ENCODE assay signal across 22 cellular contexts in the genomic region with DNA sequence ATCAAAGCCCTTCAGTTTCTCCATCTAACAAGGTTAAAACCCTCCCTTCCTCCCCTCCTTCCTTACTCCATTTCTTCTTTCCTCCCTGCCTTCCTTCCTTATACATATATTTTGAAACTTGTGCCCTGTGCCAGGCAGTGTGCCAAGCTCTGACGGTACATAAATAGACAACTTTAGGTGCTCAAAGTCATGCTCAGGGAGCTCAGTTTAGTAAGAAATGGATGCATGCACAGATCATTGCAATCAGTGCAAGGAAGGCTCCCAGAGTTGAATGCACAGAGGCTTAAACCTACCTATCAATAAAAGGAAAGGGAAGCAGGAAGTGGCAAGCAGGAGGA. TPM values are rescaled to one million over a fixed set of nuclear protein-coding genes. Genes with fewer than 3 reads are reported as not detected.
A peak's percentile ranks its signal among the peaks of the same experiment; 100 is the strongest.
DNase-seq lines count a peak whose midpoint lies in the region; ATAC-seq, FAIRE-seq and TF ChIP-seq lines count a peak whose summit lies in the region.
"Had no signal": no experiment of that assay in that cellular context is flagged by ENCODE, and none has a peak within 500 bp of the region (broad histone marks: within the 10 kb centered on the region; RNA-seq: fewer than 3 reads in every experiment).

No MANE protein-coding gene starts in this region.

- peaks cover 8 to 10% of the 10 kb centered on the region in 2 donors for H3K27me3 Mint-ChIP-seq in stimulated activated naive B cell treated with anti-CD40 and anti-IgM and Interleukin-4, amounts not matched to agents 10 μg/mL and 1 μg/mL and 100 μg/mL, for 72 hours
- no peaks in the 10 kb centered on the region for H3K27me3 Mint-ChIP-seq in WTC11 (ENCODE audit: low read depth)

- H3K27me3 ChIP-seq in right atrium auricular region (no peaks in the 10 kb centered on the region), HepG2 (ENCODE audit: control insufficient read depth in 1 of 2, insufficient read depth in 2 of 2, low read length in 2 of 2) (no peaks in the 10 kb centered on the region; a peak in 1 of 5 replicates), skeletal muscle satellite cell (ENCODE audit: control insufficient read depth, insufficient read depth, low read length) (no peaks in the 10 kb centered on the region)

- peak overlapping the region; percentile 52 to 77 for H3K27ac ChIP-seq in right atrium auricular region
- H3K27ac ChIP-seq in HepG2 (ENCODE audit: extremely low read length, insufficient read depth, low read length) = peak overlapping the region; percentile 94

- H4K20me1 ChIP-seq in HepG2 (ENCODE audit: insufficient read depth, low read length) = no peaks in the 10 kb centered on the region

- peaks cover 0 to 57% of the 10 kb centered on the region in 2 donors for H3K4me1 ChIP-seq in right atrium auricular region
- H3K4me1 ChIP-seq in HepG2 (ENCODE audit: insufficient read depth, low read length) = peaks cover 55% of the 10 kb centered on the region
- H3K4me1 ChIP-seq in skeletal muscle satellite cell (ENCODE audit: control insufficient read depth, insufficient read depth, low read length) = peaks cover 28% of the 10 kb centered on the region

- POLR2A ChIA-PET in HepG2 (lab: Yijun Ruan, JAX) = interaction anchor here (0.7 to 5.2 kb wide), 18 partner anchors 13 to 1396 kb away, joined by 3 to 287 read pairs (median 4); a partner anchor contains a TSS
- POLR2A ChIA-PET in WTC11 (lab: Charles Lee) = no interaction called here

- ATAC-seq in Right ventricle myocardium inferior = no peak
- peak; percentile 11 for ATAC-seq in HepG2
- no peak for ATAC-seq in stimulated activated naive B cell treated with anti-CD40 and anti-IgM and Interleukin-4, amounts not matched to agents 10 μg/mL and 1 μg/mL and 100 μg/mL, for 72 hours (replicated peaks)
- ATAC-seq in WTC11 = no peak
- ATAC-seq: CD8-positive, alpha-beta T cell had no signal

- intact Hi-C loops in Right ventricle myocardium inferior (cut with DNase I) (loop anchor here (2.0 kb wide), 1 partner anchor 13 kb away; a partner anchor contains a TSS), HepG2 (cut with micrococcal nuclease; ENCODE audit: unreplicated experiment) (loop anchor here (1.0 to 5.0 kb wide), 5 partner anchors 13 to 155 kb away; a partner anchor contains a TSS)

- TF ChIP-seq CTCF in right atrium auricular region (IDR thresholded peaks at IDR 0.05) (no peak), HepG2 (CRISPR knock-in tag; IDR thresholded peaks at IDR 0.05) (no peak), WTC11 (IDR thresholded peaks at IDR 0.05) (no peak)

- BruUV-seq in HepG2 (replicated peaks; lab: Mats Ljungman, UMichigan) = no TSS peak

- H3K4me3 Mint-ChIP-seq in stimulated activated naive B cell treated with anti-CD40 and anti-IgM and Interleukin-4, amounts not matched to agents 10 μg/mL and 1 μg/mL and 100 μg/mL, for 72 hours = no peak overlapping the region
- no peak overlapping the region for H3K4me3 Mint-ChIP-seq in WTC11
- H3K4me3 Mint-ChIP-seq: activated CD4-positive, alpha-beta T cell treated with anti-CD3 and anti-CD28 coated beads, Interleukin-2, amount 10 ng/mL, durations not matched to agents 24 days and 14 days; CD8-positive, alpha-beta T cell; immature natural killer cell had no signal

- no peak overlapping the region for H2AFZ ChIP-seq in HepG2 (ENCODE audit: low read length)

- TF ChIP-seq POLR2A in HepG2 (IDR thresholded peaks at IDR 0.05; ENCODE audit: insufficient read depth in 1 of 2, low read depth in 2 of 2, low read length in 2 of 2) (no peak), GM12891 (IDR thresholded peaks at IDR 0.05; ENCODE audit: low read depth, low read length) (no peak)

- CTCF ChIA-PET in HepG2 (lab: Yijun Ruan, JAX; ENCODE audit: low intra/inter-chr PET ratio, low total read pairs) (no interaction called here), WTC11 (lab: Charles Lee) (interaction anchor here (1.1 kb wide), 1 partner anchor 14 kb away, joined by 4 read pairs; a partner anchor contains a TSS)

- FAIRE-seq in HepG2 (lab: Jason Lieb, UNC) = no peak
- FAIRE-seq in GM12891 (lab: Jason Lieb, UNC) = no peak
- FAIRE-seq: GM18507, small intestine had no signal

- no peak for TF ChIP-seq RAD21 in HepG2 (CRISPR knock-in tag; IDR thresholded peaks at IDR 0.05)

- H3K36me3 ChIP-seq in right atrium auricular region (peaks cover 15% of the 10 kb centered on the region), HepG2 (replicated peaks in 1 of 2; ENCODE audit: control insufficient read depth in 1 of 2, insufficient read depth in 2 of 2, low read length in 2 of 2) (peaks cover 0 to 10% of the 10 kb centered on the region in 2 experiments; a peak in 2 of 5 replicates), skeletal muscle satellite cell (ENCODE audit: insufficient read depth, low read length) (no peaks in the 10 kb centered on the region)

- H3K36me3 Mint-ChIP-seq in stimulated activated naive B cell treated with anti-CD40 and anti-IgM and Interleukin-4, amounts not matched to agents 10 μg/mL and 1 μg/mL and 100 μg/mL, for 72 hours = no peaks in the 10 kb centered on the region
- H3K36me3 Mint-ChIP-seq in WTC11 = 0 out of 2 replicates have a peak, but pooled peaks cover 4% of the 10 kb centered on the region
- H3K36me3 Mint-ChIP-seq: CD8-positive, alpha-beta T cell had no signal

- H3K4me1 Mint-ChIP-seq in stimulated activated naive B cell treated with anti-CD40 and anti-IgM and Interleukin-4, amounts not matched to agents 10 μg/mL and 1 μg/mL and 100 μg/mL, for 72 hours = no peaks in the 10 kb centered on the region
- peaks cover 32% of the 10 kb centered on the region for H3K4me1 Mint-ChIP-seq in WTC11
- H3K4me1 Mint-ChIP-seq: activated CD4-positive, alpha-beta T cell treated with anti-CD3 and anti-CD28 coated beads, Interleukin-2, amount 10 ng/mL, durations not matched to agents 24 days and 14 days; immature natural killer cell had no signal

- H3K79me2 ChIP-seq in HepG2 (ENCODE audit: insufficient read depth, low read length) = peaks cover 6% of the 10 kb centered on the region

- WGBS in HepG2 (ENCODE audit: low lambda C conversion rate) = 4% methylated on average over 1 of the region's 1 CpG

- H3K9me3 ChIP-seq in right atrium auricular region (no peaks in the 10 kb centered on the region), HepG2 (ENCODE audit: low read length) (no peaks in the 10 kb centered on the region), skeletal muscle satellite cell (replicated peaks; ENCODE audit: low read length) (no peaks in the 10 kb centered on the region)

- TF ChIP-seq EP300 in HepG2 (IDR thresholded peaks at IDR 0.05; ENCODE audit: low read depth in 2 of 2, low read length in 2 of 2) (no peak), HepG2 (CRISPR knock-in tag; IDR thresholded peaks at IDR 0.05; ENCODE audit: borderline replicate concordance) (no peak)

- peak overlapping the region; percentile 99 for H3K4me2 ChIP-seq in HepG2 (ENCODE audit: low read depth, low read length)
- H3K4me2 ChIP-seq in skeletal muscle satellite cell (ENCODE audit: low read length) = peak overlapping the region; percentile 10

- DNase-seq in right atrium auricular region (ENCODE audit: low spot score) (no peak), Right ventricle myocardium inferior (ENCODE audit: missing footprints) (no peak), HepG2 (ENCODE audit: low spot score) (no peak), NK-92 (lab: John Stamatoyannopoulos, UW; ENCODE audit: unreplicated experiment) (no peak), GM12891 (ENCODE audit: insufficient read length, low spot score) (no peak), WTC11 (ENCODE audit: low spot score) (no peak)
- no peak for DNase-seq in stimulated activated naive B cell treated with anti-CD40 and anti-IgM and Interleukin-4, amounts not matched to agents 10 μg/mL and 1 μg/mL and 100 μg/mL, for 72 hours
- DNase-seq: activated CD4-positive, alpha-beta T cell treated with anti-CD3 and anti-CD28 coated beads, Interleukin-2, amount 10 ng/mL, durations not matched to agents 24 days and 14 days; activated CD8-positive, alpha-beta memory T cell treated with anti-CD3 and anti-CD28 coated beads, Interleukin-2, amount 50 U/mL, for 4 hours; activated gamma-delta T cell; CD8-positive, alpha-beta T cell; DMS79; foreskin melanocyte; immature natural killer cell; KBM-7; NCI-H1092; NCI-H2107; NCI-H524 treated with DMSO at 0.1 percent for 48 hours; T1000 had no signal

- H3K4me3 ChIP-seq in right atrium auricular region (no peak overlapping the region), HepG2 (replicated peaks in 1 of 3; ENCODE audit: insufficient read depth in 1 of 3, low read depth in 2 of 3, low read length in 3 of 3) (peak overlapping the region; percentile 16 to 71 (median 34); a peak in 3 of 6 replicates), skeletal muscle satellite cell (ENCODE audit: low read length) (no peak overlapping the region)

- H3K9me3 Mint-ChIP-seq in stimulated activated naive B cell treated with anti-CD40 and anti-IgM and Interleukin-4, amounts not matched to agents 10 μg/mL and 1 μg/mL and 100 μg/mL, for 72 hours = no peaks in the 10 kb centered on the region
- no peaks in the 10 kb centered on the region for H3K9me3 Mint-ChIP-seq in WTC11
- H3K9me3 Mint-ChIP-seq: activated CD4-positive, alpha-beta T cell treated with anti-CD3 and anti-CD28 coated beads, Interleukin-2, amount 10 ng/mL, durations not matched to agents 24 days and 14 days; CD8-positive, alpha-beta T cell; immature natural killer cell had no signal

- H3K9ac ChIP-seq in HepG2 (ENCODE audit: insufficient read depth, low read depth, low read length) = peak overlapping the region; percentile 49
- H3K9ac ChIP-seq in skeletal muscle satellite cell (ENCODE audit: low read depth, low read length) = no peak overlapping the region

- in situ Hi-C loops in HepG2 (cut with HindIII; ENCODE audit: extremely low pct_ligation_motif_present, low pct_unique_long_range_greater_than_20kb) = no loop called here

- H3K27ac Mint-ChIP-seq in stimulated activated naive B cell treated with anti-CD40 and anti-IgM and Interleukin-4, amounts not matched to agents 10 μg/mL and 1 μg/mL and 100 μg/mL, for 72 hours = no peak overlapping the region
- no peak overlapping the region for H3K27ac Mint-ChIP-seq in WTC11
- H3K27ac Mint-ChIP-seq: activated CD4-positive, alpha-beta T cell treated with anti-CD3 and anti-CD28 coated beads, Interleukin-2, amount 10 ng/mL, durations not matched to agents 24 days and 14 days; CD8-positive, alpha-beta T cell; immature natural killer cell had no signal

RNA-seq across cellular contexts. Expression of a gene that starts 13.4 kb away (rescaled TPM):
- 10 to 100 TPM; 22.6 to 32.5 TPM for total RNA-seq in right atrium auricular region
- 31.3 TPM for total RNA-seq in Right ventricle myocardium inferior
- 34.7 and 46.5 TPM in 2 replicates for total RNA-seq in HepG2 (2016; rRNA removed; fragmentation: Illumina TruSeq; extraction: Trizol)
- 3.4 and 3.7 TPM in 2 replicates for total RNA-seq in HepG2 (2016; cell fraction: cytosol; rRNA removed; fragmentation: Illumina TruSeq; extraction: Trizol; ENCODE audit: low read depth)
- 36.7 and 46.5 TPM in 2 replicates for total RNA-seq in HepG2 (2016; cell fraction: insoluble cytoplasmic fraction; rRNA removed; fragmentation: Illumina TruSeq; extraction: Trizol)
- 15.6 and 16.1 TPM in 2 replicates for total RNA-seq in HepG2 (2016; cell fraction: membrane; rRNA removed; fragmentation: Illumina TruSeq; extraction: Trizol)
- 57.2 and 60.7 TPM in 2 replicates for total RNA-seq in HepG2 (2016; cell fraction: nucleus; rRNA removed; fragmentation: Illumina TruSeq; extraction: Trizol)
- 49.1 and 70.4 TPM in 2 replicates for polyA plus RNA-seq in HepG2 (2011; rRNA removed)
- 41.6 and 43.4 TPM in 2 replicates for polyA plus RNA-seq in HepG2 (2011; cell fraction: cytosol; rRNA removed)
- polyA plus RNA-seq in HepG2 (2011; cell fraction: nucleus; rRNA removed) = 33.6 and 37.4 TPM in 2 replicates
- 22.8 and 29.0 TPM in 2 replicates for polyA plus RNA-seq in HepG2 (2012)
- 1.4 and 1.5 TPM in 2 replicates for polyA plus RNA-seq in HepG2 (2016; cell fraction: cytosol; fragmentation: Illumina TruSeq; extraction: Trizol; ENCODE audit: low read depth)
- polyA plus RNA-seq in HepG2 (2016; cell fraction: insoluble cytoplasmic fraction; fragmentation: Illumina TruSeq; extraction: Trizol; ENCODE audit: low read depth) = 19.7 and 21.6 TPM in 2 replicates
- 4.3 and 4.6 TPM in 2 replicates for polyA plus RNA-seq in HepG2 (2016; cell fraction: membrane; fragmentation: Illumina TruSeq; extraction: Trizol; ENCODE audit: low read depth)
- polyA plus RNA-seq in HepG2 (2016; cell fraction: nucleus; fragmentation: Illumina TruSeq; extraction: Trizol; ENCODE audit: insufficient read depth, low read depth) = 58.8 and 63.1 TPM in 2 replicates
- polyA minus RNA-seq in HepG2 (2011; rRNA and poly(A)+ RNA removed; ENCODE audit: low replicate concordance) = 16.6 and 151 TPM in 2 replicates
- polyA minus RNA-seq in HepG2 (2011; cell fraction: cytosol; rRNA and poly(A)+ RNA removed) = 66.3 and 82.1 TPM in 2 replicates
- polyA minus RNA-seq in HepG2 (2011; cell fraction: nucleus; rRNA and poly(A)+ RNA removed) = 43.3 and 46.9 TPM in 2 replicates
- total RNA-seq in skeletal muscle satellite cell (2012; rRNA removed) = 5.1 and 5.2 TPM in 2 replicates
- not detected for polyA plus RNA-seq in GM12891 (2012; ENCODE audit: low read depth, missing spikeins)
- total RNA-seq in WTC11 (2021) = 7.7 to 9.8 TPM (median 9.2 TPM) in 3 replicates
- total RNA-seq: activated CD4-positive, alpha-beta T cell treated with anti-CD3 and anti-CD28 coated beads, Interleukin-2, amount 10 ng/mL, durations not matched to agents 24 days and 14 days had no signal

Comparison
In these comparisons a context has a peak if more than half of its experiments do, and no peak if none do; other contexts are left out.
1. H3K4me3 ChIP-seq: peak in HepG2 (3 of 3); none in right atrium auricular region (0 of 2) and skeletal muscle satellite cell (single experiment).